14 cellular contexts compared by ENCODE assay signal in genomic region chr6:141451508-141452353, GRCh38.
DNase-seq lines count a peak whose midpoint lies in the region; ATAC-seq and TF ChIP-seq lines count a peak whose summit lies in the region.
"Had no signal": no experiment of that assay in that cellular context is flagged by ENCODE, and none has a peak within 500 bp of the region (broad histone marks: within the 10 kb centered on the region; RNA-seq: fewer than 3 reads in every experiment).

No MANE protein-coding gene starts in this region.

- H3K27ac ChIP-seq in neural progenitor cell (peak overlapping the region; percentile 79), hepatocyte (no peak overlapping the region)
- H3K27ac ChIP-seq: testis had no signal

- WGBS in hepatocyte (ENCODE audit: low lambda C conversion rate, missing lambda C conversion rate) = 81% methylated on average over 1 of the region's 1 CpG

- TF ChIP-seq CTCF in choroid plexus epithelial cell (conservative IDR thresholded peaks at IDR 0.05; ENCODE audit: low read depth, low read length) (no peak), neural progenitor cell (IDR thresholded peaks at IDR 0.05) (no peak), hepatocyte (IDR thresholded peaks at IDR 0.05; ENCODE audit: poor library complexity) (no peak)

- H3K9me3 Mint-ChIP-seq in neural progenitor cell = peaks cover 3% of the 10 kb centered on the region
- H3K9me3 Mint-ChIP-seq: activated B cell treated with CpG ODN at 0.5 μM for 24 hours had no signal

- H4K20me1 ChIP-seq in neural progenitor cell (ENCODE audit: low read depth) = no peaks in the 10 kb centered on the region
- no peaks in the 10 kb centered on the region for H4K20me1 ChIP-seq in hepatocyte (ENCODE audit: insufficient read depth, poor library complexity, severe bottlenecking)

- H2AFZ ChIP-seq in neural progenitor cell (replicated peaks) (peak overlapping the region; percentile 23), hepatocyte (no peak overlapping the region)

- no peak overlapping the region for H3K4me3 Mint-ChIP-seq in neural progenitor cell
- H3K4me3 Mint-ChIP-seq: activated B cell treated with CpG ODN at 0.5 μM for 24 hours had no signal

- H3K79me2 ChIP-seq in neural progenitor cell (ENCODE audit: low read depth) (no peaks in the 10 kb centered on the region), hepatocyte (no peaks in the 10 kb centered on the region)

- H3K27me3 Mint-ChIP-seq in neural progenitor cell (ENCODE audit: insufficient read depth, low read depth) = peaks cover 2% of the 10 kb centered on the region
- H3K27me3 Mint-ChIP-seq: activated B cell treated with CpG ODN at 0.5 μM for 24 hours had no signal

- H3K4me2 ChIP-seq in neural progenitor cell (peak overlapping the region; percentile 33), hepatocyte (no peak overlapping the region)

- no peak for ATAC-seq in HG03025 (IDR thresholded peaks at IDR 0.05; ENCODE audit: low FRiP score, unreplicated experiment)
- no peak for ATAC-seq in GM18870 (IDR thresholded peaks at IDR 0.05; ENCODE audit: unreplicated experiment)

- H3K9me3 ChIP-seq in neural progenitor cell (ENCODE audit: low read depth) (no peaks in the 10 kb centered on the region), hepatocyte (ENCODE audit: low read depth) (no peaks in the 10 kb centered on the region)
- H3K9me3 ChIP-seq: testis had no signal

- peaks cover 22% of the 10 kb centered on the region for H3F3A ChIP-seq in neural progenitor cell (ENCODE audit: low read depth)

- H3K4me1 ChIP-seq in neural progenitor cell (peaks cover 13% of the 10 kb centered on the region), hepatocyte (ENCODE audit: insufficient read depth) (no peaks in the 10 kb centered on the region)
- H3K4me1 ChIP-seq: testis had no signal

- peak; percentile 9 for DNase-seq in Daoy (ENCODE audit: low read depth)
- peak; percentile 93 for DNase-seq in M059J (ENCODE audit: low read depth)
- peak; percentile 60 for DNase-seq in choroid plexus epithelial cell (ENCODE audit: low read depth)
- DNase-seq in neural progenitor cell (ENCODE audit: low spot score) = peak; percentile 52
- DNase-seq in activated CD8-positive, alpha-beta memory T cell treated with anti-CD3 and anti-CD28 coated beads for 24 hours = no peak
- no peak for DNase-seq in hepatocyte (ENCODE audit: low spot score)
- DNase-seq: activated B cell treated with CpG ODN at 0.5 μM for 24 hours; activated naive CD4-positive, alpha-beta T cell; DMS153; effector CD8-positive, alpha-beta T cell; OCI-M1; testis had no signal

- H3K9me2 ChIP-seq in hepatocyte (replicated peaks; ENCODE audit: insufficient read depth) = no peaks in the 10 kb centered on the region

- H3K9ac ChIP-seq in neural progenitor cell = no peak overlapping the region

- H3K4me1 Mint-ChIP-seq in neural progenitor cell = peaks cover 5% of the 10 kb centered on the region

- H3K27me3 ChIP-seq in neural progenitor cell = no peaks in the 10 kb centered on the region
- no peaks in the 10 kb centered on the region for H3K27me3 ChIP-seq in hepatocyte
- H3K27me3 ChIP-seq: testis had no signal

- H3K36me3 ChIP-seq in neural progenitor cell = no peaks in the 10 kb centered on the region
- no peaks in the 10 kb centered on the region for H3K36me3 ChIP-seq in hepatocyte (replicated peaks; ENCODE audit: insufficient read depth, low read depth)

- H3K27ac Mint-ChIP-seq in neural progenitor cell = no peak overlapping the region
- H3K27ac Mint-ChIP-seq: activated B cell treated with CpG ODN at 0.5 μM for 24 hours had no signal

- H3K36me3 Mint-ChIP-seq in neural progenitor cell = no peaks in the 10 kb centered on the region

- H3K4me3 ChIP-seq in choroid plexus epithelial cell (ENCODE audit: low read depth, low read length) = no peak overlapping the region
- no peak overlapping the region for H3K4me3 ChIP-seq in neural progenitor cell
- no peak overlapping the region for H3K4me3 ChIP-seq in hepatocyte
- H3K4me3 ChIP-seq: testis had no signal

Comparison
In these comparisons a context has a peak if more than half of its experiments do, and no peak if none do; other contexts are left out.
1. DNase-seq: peak in Daoy (single experiment), M059J (single experiment), choroid plexus epithelial cell (single experiment) and neural progenitor cell (single experiment); none in activated CD8-positive, alpha-beta memory T cell treated with anti-CD3 and anti-CD28 coated beads for 24 hours (single experiment) and hepatocyte (single experiment).